17 cellular contexts compared by ENCODE assay signal in genomic region chr11:14306481-14306880, GRCh38. TPM values are rescaled to one million over a fixed set of nuclear protein-coding genes. Genes with fewer than 3 reads are reported as not detected.
DNase-seq lines count a peak whose midpoint lies in the region; ATAC-seq and TF ChIP-seq lines count a peak whose summit lies in the region.
"Had no signal": no experiment of that assay in that cellular context is flagged by ENCODE, and none has a peak within 500 bp of the region (broad histone marks: within the 10 kb centered on the region; RNA-seq: fewer than 3 reads in every experiment).

No MANE protein-coding gene starts in this region.

- H3K4me1 Mint-ChIP-seq in endothelial cell (ENCODE audit: unreplicated experiment) (peaks cover 19% of the 10 kb centered on the region), nephron (peaks cover 27% of the 10 kb centered on the region)
- peaks cover 8% of the 10 kb centered on the region for H3K4me1 Mint-ChIP-seq in activated T-helper 2 cell treated with anti-CD3 and anti-CD28 coated beads, Interferon-gamma antibody, Interleukin-2, Interleukin-4, amounts not matched to agents 10 μg/mL and 5 μg/mL and 100 μg/mL, durations not matched to agents 14 hours and 24 hours and 36 hours (ENCODE audit: low read depth)

- H3K9me2 ChIP-seq in OCI-LY1 (ENCODE audit: low read depth, low read length): no peaks in the 10 kb centered on the region

- H3K4me1 ChIP-seq in OCI-LY1 (ENCODE audit: insufficient read depth, low read length, severe bottlenecking) (peaks cover 54% of the 10 kb centered on the region), lower lobe of right lung (peaks cover 28% of the 10 kb centered on the region)
- H3K4me1 ChIP-seq: parathyroid adenoma had no signal

- H3K4me2 ChIP-seq in OCI-LY1 (ENCODE audit: low read length): no peak overlapping the region

- H3K27ac Mint-ChIP-seq in endothelial cell (ENCODE audit: unreplicated experiment): peak overlapping the region; percentile 12
- H3K27ac Mint-ChIP-seq in nephron: peak overlapping the region; percentile 53 to 73 (median 70)
- no peak overlapping the region for H3K27ac Mint-ChIP-seq in activated T-helper 2 cell treated with anti-CD3 and anti-CD28 coated beads, Interferon-gamma antibody, Interleukin-2, Interleukin-4, amounts not matched to agents 10 μg/mL and 5 μg/mL and 100 μg/mL, durations not matched to agents 14 hours and 24 hours and 36 hours

- no peaks in the 10 kb centered on the region for H3K9me3 ChIP-seq in OCI-LY1 (ENCODE audit: low read length)
- H3K9me3 ChIP-seq in lower lobe of right lung: no peaks in the 10 kb centered on the region

- no peaks in the 10 kb centered on the region for H3K9me3 Mint-ChIP-seq in endothelial cell (ENCODE audit: unreplicated experiment)
- H3K9me3 Mint-ChIP-seq in nephron: no peaks in the 10 kb centered on the region
- no peaks in the 10 kb centered on the region for H3K9me3 Mint-ChIP-seq in activated T-helper 2 cell treated with anti-CD3 and anti-CD28 coated beads, Interferon-gamma antibody, Interleukin-2, Interleukin-4, amounts not matched to agents 10 μg/mL and 5 μg/mL and 100 μg/mL, durations not matched to agents 14 hours and 24 hours and 36 hours

- no peak overlapping the region for H3K9ac ChIP-seq in OCI-LY1 (ENCODE audit: low read length)
- H3K9ac ChIP-seq: parathyroid adenoma had no signal

- H3K4me3 Mint-ChIP-seq in endothelial cell (ENCODE audit: unreplicated experiment) (no peak overlapping the region), nephron (no peak overlapping the region)
- no peak overlapping the region for H3K4me3 Mint-ChIP-seq in activated T-helper 2 cell treated with anti-CD3 and anti-CD28 coated beads, Interferon-gamma antibody, Interleukin-2, Interleukin-4, amounts not matched to agents 10 μg/mL and 5 μg/mL and 100 μg/mL, durations not matched to agents 14 hours and 24 hours and 36 hours (ENCODE audit: low read depth)

- H3K36me3 ChIP-seq in OCI-LY1 (ENCODE audit: insufficient read depth, low read length) (no peaks in the 10 kb centered on the region), lower lobe of right lung (no peaks in the 10 kb centered on the region)

- H3K27me3 ChIP-seq in OCI-LY1 (ENCODE audit: insufficient read depth, low read length): no peaks in the 10 kb centered on the region
- no peaks in the 10 kb centered on the region for H3K27me3 ChIP-seq in lower lobe of right lung (ENCODE audit: low read depth)

- intact Hi-C loops in lower lobe of right lung (cut with DNase I): loop anchor here (10.0 kb wide), 1 partner anchor 148 kb away; no protein-coding TSS in a partner anchor
- intact Hi-C loops in activated T-helper 2 cell treated with anti-CD3 and anti-CD28 coated beads, Interferon-gamma antibody, Interleukin-2, Interleukin-4, amounts not matched to agents 10 μg/mL and 5 μg/mL and 100 μg/mL, durations not matched to agents 14 hours and 24 hours and 36 hours (cut with micrococcal nuclease): loop anchor here (5.0 kb wide), 1 partner anchor 51 kb away; the partner anchor contains the start of gene RRAS2

- H3K36me3 Mint-ChIP-seq in endothelial cell (ENCODE audit: low read depth, unreplicated experiment) (no peaks in the 10 kb centered on the region), nephron (ENCODE audit: low read depth) (no peaks in the 10 kb centered on the region)
- H3K36me3 Mint-ChIP-seq in activated T-helper 2 cell treated with anti-CD3 and anti-CD28 coated beads, Interferon-gamma antibody, Interleukin-2, Interleukin-4, amounts not matched to agents 10 μg/mL and 5 μg/mL and 100 μg/mL, durations not matched to agents 14 hours and 24 hours and 36 hours (ENCODE audit: low read depth): no peaks in the 10 kb centered on the region

- TF ChIP-seq CTCF in GM12872 (IDR thresholded peaks at IDR 0.05; ENCODE audit: insufficient read depth, low read depth, low read length) (peak; percentile 54), OCI-LY1 (IDR thresholded peaks at IDR 0.05; ENCODE audit: low read length) (peak; percentile 4; the same call in 1 of the 2 replicates), endothelial cell (IDR thresholded peaks at IDR 0.05; ENCODE audit: unreplicated experiment) (no peak), nephron (IDR thresholded peaks at IDR 0.05; ENCODE audit: unreplicated experiment in 3 of 3) (no peak), lower lobe of right lung (IDR thresholded peaks at IDR 0.05) (no peak)

- no peak for ATAC-seq in GM18873 (IDR thresholded peaks at IDR 0.05; ENCODE audit: low FRiP score, unreplicated experiment)
- ATAC-seq in lower lobe of right lung: no peak
- ATAC-seq: Right ventricle myocardium inferior had no signal

- no peaks in the 10 kb centered on the region for H3F3A ChIP-seq in OCI-LY1 (ENCODE audit: insufficient read depth, low read length)

- DNase-seq in endothelial cell (ENCODE audit: low spot score) (no peak), lower lobe of right lung (no peak), GM19240 (ENCODE audit: insufficient read length, low spot score) (no peak)
- DNase-seq in activated T-helper 2 cell treated with anti-CD3 and anti-CD28 coated beads, Interferon-gamma antibody, Interleukin-2, Interleukin-4, amounts not matched to agents 10 μg/mL and 5 μg/mL and 100 μg/mL, durations not matched to agents 14 hours and 24 hours and 36 hours (ENCODE audit: low spot score): no peak
- DNase-seq: activated gamma-delta T cell treated with Interleukin-2 at 50 U/mL for 16 hours; amniotic stem cell; foreskin melanocyte; NCI-H187; NCI-H446; NK-92 treated with Interleukin-12 subunit alpha and Interleukin-12 subunit beta, amount 100 ng/mL, for 24 hours; stimulated activated CD4-positive, alpha-beta T cell treated with anti-CD3 and anti-CD28 coated beads, Interleukin-1b, Interleukin-23, amount 100 ng/mL, for 48 hours had no signal

- H3K27me3 Mint-ChIP-seq in endothelial cell (ENCODE audit: unreplicated experiment): peaks cover 1% of the 10 kb centered on the region
- no peaks in the 10 kb centered on the region for H3K27me3 Mint-ChIP-seq in nephron (ENCODE audit: low read depth)
- H3K27me3 Mint-ChIP-seq in activated T-helper 2 cell treated with anti-CD3 and anti-CD28 coated beads, Interferon-gamma antibody, Interleukin-2, Interleukin-4, amounts not matched to agents 10 μg/mL and 5 μg/mL and 100 μg/mL, durations not matched to agents 14 hours and 24 hours and 36 hours (ENCODE audit: low read depth): no peaks in the 10 kb centered on the region

- H2AFZ ChIP-seq in OCI-LY1 (ENCODE audit: low read length): no peak overlapping the region
- H2AFZ ChIP-seq: parathyroid adenoma had no signal

- no peak overlapping the region for H3K27ac ChIP-seq in OCI-LY1 (ENCODE audit: low read depth, low read length, poor library complexity, severe bottlenecking)
- no peak overlapping the region for H3K27ac ChIP-seq in lower lobe of right lung
- H3K27ac ChIP-seq: parathyroid adenoma had no signal

- H3K4me3 ChIP-seq in OCI-LY1 (ENCODE audit: low read depth, low read length, poor library complexity, severe bottlenecking): no peak overlapping the region
- H3K4me3 ChIP-seq in lower lobe of right lung: no peak overlapping the region

- no peaks in the 10 kb centered on the region for H4K20me1 ChIP-seq in OCI-LY1 (ENCODE audit: insufficient read depth, low read length)

- H3K79me2 ChIP-seq in OCI-LY1 (ENCODE audit: insufficient read depth, low read length): peaks cover 7% of the 10 kb centered on the region; the same call in 1 of the 2 replicates

RNA-seq across cellular contexts. Expression of gene RRAS2, which starts 52.5 kb away (rescaled TPM):
- total RNA-seq in endothelial cell (ENCODE audit: unreplicated experiment) (59.6 TPM), lower lobe of right lung (35.8 TPM)
- 64.4 and 65.2 TPM in 2 replicates for total RNA-seq in activated T-helper 2 cell treated with anti-CD3 and anti-CD28 coated beads, Interferon-gamma antibody, Interleukin-2, Interleukin-4, amounts not matched to agents 10 μg/mL and 5 μg/mL and 100 μg/mL, durations not matched to agents 14 hours and 24 hours and 36 hours

Comparison
In these comparisons a context has a peak if more than half of its experiments do, and no peak if none do; other contexts are left out.
1. CTCF ChIP-seq: peak in GM12872 (single experiment) and OCI-LY1 (single experiment); none in endothelial cell (single experiment), nephron (0 of 3) and lower lobe of right lung (single experiment).